Comparison of ENCODE assay signal across 12 cellular contexts in genomic region chr1:1123581-1124507, GRCh38. TPM values are rescaled to one million over a fixed set of nuclear protein-coding genes. Genes with fewer than 3 reads are reported as not detected.
DNase-seq lines count a peak whose midpoint lies in the region; ATAC-seq, FAIRE-seq and TF ChIP-seq lines count a peak whose summit lies in the region.
"Had no signal": no experiment of that assay in that cellular context is flagged by ENCODE, and none has a peak within 500 bp of the region (broad histone marks: within the 10 kb centered on the region; RNA-seq: fewer than 3 reads in every experiment).

No MANE protein-coding gene starts in this region.

- no peak for FAIRE-seq in K562 (lab: Jason Lieb, UNC)

- DNase-seq in HFFc6 (peak; percentile 61), K562 (ENCODE audit: extremely low read depth in 1 of 4, low spot score in 3 of 4) (no peak), NCI-H187 treated with DMSO at 0.1 percent for 48 hours (lab: John Stamatoyannopoulos, UW) (no peak), D341Med (ENCODE audit: low spot score) (no peak)
- DNase-seq: KG1, NCI-H446 treated with DMSO at 0.1 percent for 48 hours had no signal

- peaks cover 16% of the 10 kb centered on the region for H3K4me1 Mint-ChIP-seq in HFFc6 (ENCODE audit: low read depth)

- no peak overlapping the region for H3K4me2 ChIP-seq in K562 (ENCODE audit: insufficient read depth, low read length)

- peak overlapping the region; percentile 17; the same call in 1 of the 2 replicates for H3K4me3 Mint-ChIP-seq in HFFc6
- H3K4me3 Mint-ChIP-seq: dendritic cell treated with granulocyte-macrophage colony-stimulating factor and Interleukin-4, amounts not matched to agents 40 ng/mL and 50 ng/mL, for 4 days had no signal

- TF ChIP-seq RAD21 in K562 (CRISPR knock-in tag; conservative IDR thresholded peaks at IDR 0.05 in 1 of 2, IDR thresholded peaks at IDR 0.05 in 1 of 2): no peak

- no peak for TF ChIP-seq POLR2A in K562 (conservative IDR thresholded peaks at IDR 0.05)

- no peaks in the 10 kb centered on the region for H3K36me3 ChIP-seq in K562 (ENCODE audit: control insufficient read depth, insufficient read depth, low read length)
- no peaks in the 10 kb centered on the region for H3K36me3 ChIP-seq in mucosa of rectum (ENCODE audit: control insufficient read depth in 2 of 2, insufficient read depth in 2 of 2, low read length in 2 of 2)

- CTCF ChIA-PET in K562 (lab: Yijun Ruan, JAX; ENCODE audit: low intra/inter-chr PET ratio): no interaction called here

- H3K9ac ChIP-seq in K562 (ENCODE audit: insufficient read depth in 1 of 2, low read depth in 2 of 2, low read length in 2 of 2) (no peak overlapping the region; a peak in 1 of 4 replicates), mucosa of rectum (ENCODE audit: low read depth in 1 of 2, low read length in 2 of 2) (peak overlapping the region; percentile 23 to 26)

- H3K27me3 Mint-ChIP-seq in HFFc6 (ENCODE audit: insufficient read depth): peaks cover 29% of the 10 kb centered on the region

- H3K4me3 ChIP-seq in K562: no peak overlapping the region
- H3K4me3 ChIP-seq in mucosa of rectum (ENCODE audit: low read length in 2 of 2): peak overlapping the region; percentile 31 to 59

- H3K36me3 Mint-ChIP-seq in HFFc6 (ENCODE audit: low read depth): no peaks in the 10 kb centered on the region

- POLR2A ChIA-PET in K562 (lab: Yijun Ruan, JAX): no interaction called here

- ATAC-seq in K562 (no peak), GM21447 (IDR thresholded peaks at IDR 0.05; ENCODE audit: unreplicated experiment) (no peak), GM21528 (IDR thresholded peaks at IDR 0.05; ENCODE audit: low FRiP score, unreplicated experiment) (no peak)

- H4K20me1 ChIP-seq in K562 (replicated peaks; ENCODE audit: control insufficient read depth, insufficient read depth, low read length): peaks cover 4% of the 10 kb centered on the region; the same call in 1 of the 2 replicates

- H3K27ac Mint-ChIP-seq in HFFc6: no peak overlapping the region; the same call in 1 of the 2 replicates
- H3K27ac Mint-ChIP-seq: dendritic cell treated with granulocyte-macrophage colony-stimulating factor and Interleukin-4, amounts not matched to agents 40 ng/mL and 50 ng/mL, for 4 days had no signal

- no peak for TF ChIP-seq CTCF in C4-2B (conservative IDR thresholded peaks at IDR 0.05)
- no peak for TF ChIP-seq CTCF in HFFc6 (IDR thresholded peaks at IDR 0.05)
- no peak for TF ChIP-seq CTCF in K562 (IDR thresholded peaks at IDR 0.05 in 2 of 3, conservative IDR thresholded peaks at IDR 0.05 in 1 of 3; ENCODE audit: insufficient read depth in 2 of 3, low read depth in 1 of 3, low read length in 3 of 3)

- no peak overlapping the region for H2AFZ ChIP-seq in K562 (ENCODE audit: low read depth, low read length)

- H3K27ac ChIP-seq in C4-2B (peak overlapping the region; percentile 58), K562 (ENCODE audit: extremely low read depth, low read depth, low read length) (no peak overlapping the region), mucosa of rectum (ENCODE audit: low read depth in 2 of 2, low read length in 2 of 2) (peak overlapping the region; percentile 94 to 96)

- WGBS in K562 (ENCODE audit: insufficient coverage, low coverage, missing lambda C conversion rate): 60% methylated on average over 22 of the region's 23 CpGs

- H3K79me2 ChIP-seq in K562 (ENCODE audit: control insufficient read depth, insufficient read depth, low read length): no peaks in the 10 kb centered on the region

- intact Hi-C loops in K562 (cut with micrococcal nuclease): loop anchor here (2.0 to 5.0 kb wide), 4 partner anchors 83 to 167 kb away; partner anchors contain the start of genes B3GALT6, SDF4 and TNFRSF18

- H3K9me3 ChIP-seq in K562 (replicated peaks; ENCODE audit: control insufficient read depth, insufficient read depth, low read depth, low read length): peaks cover 9% of the 10 kb centered on the region
- no peaks in the 10 kb centered on the region for H3K9me3 ChIP-seq in mucosa of rectum (ENCODE audit: control insufficient read depth in 2 of 2, low read length in 2 of 2)

- TF ChIP-seq EP300 in K562 (IDR thresholded peaks at IDR 0.05; ENCODE audit: low read length): no peak

- H3K9me1 ChIP-seq in K562 (ENCODE audit: control insufficient read depth, insufficient read depth, low read length): no peaks in the 10 kb centered on the region

- peaks cover 10% of the 10 kb centered on the region for H3K9me3 Mint-ChIP-seq in HFFc6

- BruUV-seq in K562 (replicated peaks; lab: Mats Ljungman, UMichigan): no TSS peak

- in situ Hi-C loops in K562 (cut with MboI): no loop called here

- peaks cover 20 to 70% of the 10 kb centered on the region in 2 experiments; a peak in 4 of 5 replicates for H3K27me3 ChIP-seq in K562 (ENCODE audit: control insufficient read depth in 2 of 2, insufficient read depth in 2 of 2, low read length in 2 of 2)
- no peaks in the 10 kb centered on the region for H3K27me3 ChIP-seq in mucosa of rectum (ENCODE audit: control insufficient read depth in 2 of 2, insufficient read depth in 2 of 2, low read length in 2 of 2)

- H3K4me1 ChIP-seq in K562 (replicated peaks in 1 of 2; ENCODE audit: control insufficient read depth in 2 of 2, insufficient read depth in 2 of 2, low read length in 2 of 2): peaks cover 0 to 58% of the 10 kb centered on the region in 2 experiments; a peak in 3 of 5 replicates
- H3K4me1 ChIP-seq in mucosa of rectum (ENCODE audit: control insufficient read depth in 2 of 2, insufficient read depth in 2 of 2, low read length in 2 of 2): peaks cover 37 to 57% of the 10 kb centered on the region in 2 donors

RNA-seq across cellular contexts. Expression of gene C1orf159, which starts 8.0 kb away (rescaled TPM):
- total RNA-seq in HFFc6 (2021; fragmentation: NEBNext Ultra II Directional; extraction: Animal tissue kit (Norgen Biotek cat#: 25700)): 10 to 100 TPM in 1 of 6 experiments, 1 to 10 TPM in 5; 8.7 to 10.3 (median 9.6) TPM
- total RNA-seq in K562 (2011; cell fraction: chromatin; rRNA removed; ENCODE audit: low replicate concordance): 35.9 and 114 TPM in 2 replicates
- 121 and 123 TPM in 2 replicates for total RNA-seq in K562 (2011; cell fraction: nucleolus; rRNA removed)
- total RNA-seq in K562 (2011; cell fraction: nucleoplasm; rRNA removed): 60.4 and 67.1 TPM in 2 replicates
- 34.0 and 50.2 TPM in 2 replicates for total RNA-seq in K562 (2014; rRNA removed)
- total RNA-seq in K562 (2014; rRNA removed; fragmentation: Illumina TruSeq; extraction: Trizol): 1.0 and 1.4 TPM in 2 replicates
- total RNA-seq in K562 (2015; rRNA removed; fragmentation: Illumina TruSeq; extraction: Trizol): 10.6 and 12.2 TPM in 2 replicates
- total RNA-seq in K562 (2021): 42.3 and 46.4 TPM in 2 replicates
- 13.2 and 23.8 TPM in 2 replicates for polyA plus RNA-seq in K562 (2011; rRNA removed)
- polyA plus RNA-seq in K562 (2011; cell fraction: cytosol; rRNA removed): 21.2 and 54.5 TPM in 2 replicates
- 125 and 192 TPM in 2 replicates for polyA plus RNA-seq in K562 (2011; cell fraction: nucleus; rRNA removed)
- 23.9 and 32.3 TPM in 2 replicates for polyA plus RNA-seq in K562 (2012)
- 6.3 and 17.8 TPM in 2 replicates for polyA plus RNA-seq in K562 (2014; fragmentation: Illumina TruSeq; extraction: Trizol)
- under 1 TPM; 0.28 to 0.60 TPM for polyA plus RNA-seq in K562 (2014; fragmentation: Nextera tagmentation; extraction: Ambion mirVana)
- polyA plus RNA-seq in K562 (2014; rRNA removed): 52.8 and 54.9 TPM in 2 replicates
- 3.2 and 3.9 TPM in 2 replicates for polyA minus RNA-seq in K562 (2011; rRNA and poly(A)+ RNA removed)
- polyA minus RNA-seq in K562 (2011; cell fraction: cytosol; rRNA and poly(A)+ RNA removed): 12.4 and 13.6 TPM in 2 replicates
- 34.3 and 38.5 TPM in 2 replicates for polyA minus RNA-seq in K562 (2011; cell fraction: nucleus; rRNA and poly(A)+ RNA removed)

RNA-seq across cellular contexts. Expression of gene RNF223, which starts 49.7 kb away (rescaled TPM):
- not detected for total RNA-seq in HFFc6 (2021; fragmentation: NEBNext Ultra II Directional; extraction: Animal tissue kit (Norgen Biotek cat#: 25700))
- total RNA-seq in K562 (2011; cell fraction: chromatin; rRNA removed; ENCODE audit: low replicate concordance): 0.35 TPM in 1 of 2 replicates, not detected in the other
- total RNA-seq in K562 (2011; cell fraction: nucleolus; rRNA removed): 0.17 TPM in 1 of 2 replicates, not detected in the other
- total RNA-seq in K562 (2011; cell fraction: nucleoplasm; rRNA removed): not detected in 2 replicates
- total RNA-seq in K562 (2014; rRNA removed) (0.32 TPM in 1 of 2 replicates, not detected in the other), K562 (2014; rRNA removed; fragmentation: Illumina TruSeq; extraction: Trizol) (not detected in 2 replicates), K562 (2015; rRNA removed; fragmentation: Illumina TruSeq; extraction: Trizol) (not detected in 2 replicates), K562 (2021) (not detected in 2 replicates)
- polyA plus RNA-seq in K562 (2011; rRNA removed) (0.04 TPM in 2 replicates), K562 (2014; fragmentation: Illumina TruSeq; extraction: Trizol) (not detected in 2 replicates), K562 (2014; fragmentation: Nextera tagmentation; extraction: Ambion mirVana) (not detected), K562 (2014; rRNA removed) (not detected in 2 replicates)
- polyA plus RNA-seq in K562 (2011; cell fraction: cytosol; rRNA removed): 0.04 and 0.06 TPM in 2 replicates
- polyA plus RNA-seq in K562 (2011; cell fraction: nucleus; rRNA removed): 0.06 and 0.07 TPM in 2 replicates
- polyA plus RNA-seq in K562 (2012): 0.04 and 0.11 TPM in 2 replicates
- polyA minus RNA-seq in K562 (2011; rRNA and poly(A)+ RNA removed): not detected in 2 replicates
- polyA minus RNA-seq in K562 (2011; cell fraction: cytosol; rRNA and poly(A)+ RNA removed): not detected in 2 replicates
- polyA minus RNA-seq in K562 (2011; cell fraction: nucleus; rRNA and poly(A)+ RNA removed): 0.13 and 0.22 TPM in 2 replicates
- total RNA-seq: pulmonary artery endothelial cell had no signal

RNA-seq across cellular contexts. Expression of gene TTLL10, which starts 49.8 kb away (rescaled TPM):
- not detected for total RNA-seq in HFFc6 (2021; fragmentation: NEBNext Ultra II Directional; extraction: Animal tissue kit (Norgen Biotek cat#: 25700))
- 0.21 TPM in 1 of 2 replicates, not detected in the other for total RNA-seq in K562 (2011; cell fraction: chromatin; rRNA removed; ENCODE audit: low replicate concordance)
- 0.17 TPM in 1 of 2 replicates, not detected in the other for total RNA-seq in K562 (2011; cell fraction: nucleolus; rRNA removed)
- not detected in 2 replicates for total RNA-seq in K562 (2011; cell fraction: nucleoplasm; rRNA removed)
- not detected in 2 replicates for total RNA-seq in K562 (2014; rRNA removed)
- not detected in 2 replicates for total RNA-seq in K562 (2014; rRNA removed; fragmentation: Illumina TruSeq; extraction: Trizol)
- total RNA-seq in K562 (2015; rRNA removed; fragmentation: Illumina TruSeq; extraction: Trizol): not detected in 2 replicates
- not detected in 2 replicates for total RNA-seq in K562 (2021)
- not detected in 2 replicates for polyA plus RNA-seq in K562 (2011; rRNA removed)
- polyA plus RNA-seq in K562 (2011; cell fraction: cytosol; rRNA removed): 0.06 TPM in 1 of 2 replicates, not detected in the other
- 0.07 and 0.38 TPM in 2 replicates for polyA plus RNA-seq in K562 (2011; cell fraction: nucleus; rRNA removed)
- 0.10 TPM in 1 of 2 replicates, not detected in the other for polyA plus RNA-seq in K562 (2012)
- not detected in 2 replicates for polyA plus RNA-seq in K562 (2014; fragmentation: Illumina TruSeq; extraction: Trizol)
- polyA plus RNA-seq in K562 (2014; fragmentation: Nextera tagmentation; extraction: Ambion mirVana): not detected
- not detected in 2 replicates for polyA plus RNA-seq in K562 (2014; rRNA removed)
- polyA minus RNA-seq in K562 (2011; rRNA and poly(A)+ RNA removed): not detected in 2 replicates
- polyA minus RNA-seq in K562 (2011; cell fraction: cytosol; rRNA and poly(A)+ RNA removed): not detected in 2 replicates
- 0.13 TPM in 1 of 2 replicates, not detected in the other for polyA minus RNA-seq in K562 (2011; cell fraction: nucleus; rRNA and poly(A)+ RNA removed)
- total RNA-seq: pulmonary artery endothelial cell had no signal

Comparison
In these comparisons a context has a peak if more than half of its experiments do, and no peak if none do; other contexts are left out.
1. H3K9ac ChIP-seq: peak in mucosa of rectum (2 of 2); none in K562 (0 of 2).